19 cellular contexts compared by ENCODE assay signal in the genomic region with DNA sequence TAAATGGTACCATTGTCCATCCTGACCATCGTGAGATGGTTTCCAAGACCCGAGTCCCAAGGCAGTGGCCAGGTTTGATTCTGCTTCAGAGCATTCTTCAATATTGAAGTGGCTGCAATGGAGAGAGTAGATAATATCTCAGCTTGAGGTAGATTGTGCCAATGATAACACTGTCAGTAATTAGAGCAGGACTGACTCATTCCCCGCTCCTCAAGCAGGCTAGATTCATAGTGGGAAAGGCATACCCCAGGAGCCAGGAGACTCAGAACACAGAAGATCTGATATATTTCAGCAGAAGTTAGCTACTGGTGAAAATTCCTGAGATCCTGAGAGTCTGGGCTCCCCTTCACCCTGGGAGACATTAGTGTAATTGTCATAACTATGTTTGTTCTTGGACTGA. TPM values are rescaled to one million over a fixed set of nuclear protein-coding genes. Genes with fewer than 3 reads are reported as not detected.
DNase-seq lines count a peak whose midpoint lies in the region; ATAC-seq lines count a peak whose summit lies in the region.
"Had no signal": no experiment of that assay in that cellular context is flagged by ENCODE, and none has a peak within 500 bp of the region (broad histone marks: within the 10 kb centered on the region; RNA-seq: fewer than 3 reads in every experiment).

No MANE protein-coding gene starts in this region.

- DNase-seq in HT1080 (ENCODE audit: low read depth) = peak; percentile 21
- peak; percentile 67 for DNase-seq in islet precursor cell
- peak; percentile 29 for DNase-seq in kidney tubule cell (ENCODE audit: low spot score)
- DNase-seq in H4 (ENCODE audit: low spot score) = no peak
- DNase-seq: BE2C; C1 segment of cervical spinal cord; CD4-positive, CD25-positive, alpha-beta regulatory T cell; CD8-positive, alpha-beta memory T cell; COR-L47; DMS 273 treated with DMSO at 0.1 percent for 48 hours; DMS53; DND-41; H7; HFFc6 had no signal

- ATAC-seq in GM19452 (IDR thresholded peaks at IDR 0.05; ENCODE audit: unreplicated experiment) (no peak), HG03025 (IDR thresholded peaks at IDR 0.05; ENCODE audit: low FRiP score, unreplicated experiment) (no peak)
- ATAC-seq: GM23338, HCT116, HepG2 had no signal

RNA-seq across cellular contexts. Expression of gene LARGE1, which starts 55.6 kb away (rescaled TPM):
- 1.0 and 1.8 TPM in 2 replicates for total RNA-seq in HT1080 (2014; rRNA removed; shearing (Covaris generic))
- 0.32 and 1.6 TPM in 2 replicates for polyA plus RNA-seq in HT1080 (2015; cell fraction: cytosol; rRNA removed)
- polyA plus RNA-seq in HT1080 (2015; cell fraction: nucleus; rRNA removed) = 1.4 and 2.4 TPM in 2 replicates
- 3.9 and 4.6 TPM in 2 replicates for total RNA-seq in H4 (2014; rRNA removed; shearing (Covaris generic))
- total RNA-seq: CD4-positive, CD25-positive, alpha-beta regulatory T cell had no signal
- polyA plus RNA-seq: CD4-positive, CD25-positive, alpha-beta regulatory T cell had no signal
